2 cellular contexts compared by ENCODE assay signal in genomic region chr10:48605786-48606529, GRCh38.
TF ChIP-seq lines count a peak whose summit lies in the region.

No MANE protein-coding gene starts in this region.

TF ChIP-seq in HEK293, 187 proteins besides CTCF, POLR2A, EP300 and RAD21:
- TF ChIP-seq ZNF580 (tag by site-specific recombination; IDR thresholded peaks at IDR 0.05) (no peak), ZIC2 (tag by site-specific recombination; IDR thresholded peaks at IDR 0.05) (peak; percentile 22; the same call in 1 of the 2 replicates), ZNF654 (tag by site-specific recombination; IDR thresholded peaks at IDR 0.05; ENCODE audit: low read depth) (no peak), ZNF239 (tag by site-specific recombination; IDR thresholded peaks at IDR 0.05) (no peak), ZNF837 (tag by site-specific recombination; IDR thresholded peaks at IDR 0.05) (no peak)
- TF ChIP-seq, protein P1, sequence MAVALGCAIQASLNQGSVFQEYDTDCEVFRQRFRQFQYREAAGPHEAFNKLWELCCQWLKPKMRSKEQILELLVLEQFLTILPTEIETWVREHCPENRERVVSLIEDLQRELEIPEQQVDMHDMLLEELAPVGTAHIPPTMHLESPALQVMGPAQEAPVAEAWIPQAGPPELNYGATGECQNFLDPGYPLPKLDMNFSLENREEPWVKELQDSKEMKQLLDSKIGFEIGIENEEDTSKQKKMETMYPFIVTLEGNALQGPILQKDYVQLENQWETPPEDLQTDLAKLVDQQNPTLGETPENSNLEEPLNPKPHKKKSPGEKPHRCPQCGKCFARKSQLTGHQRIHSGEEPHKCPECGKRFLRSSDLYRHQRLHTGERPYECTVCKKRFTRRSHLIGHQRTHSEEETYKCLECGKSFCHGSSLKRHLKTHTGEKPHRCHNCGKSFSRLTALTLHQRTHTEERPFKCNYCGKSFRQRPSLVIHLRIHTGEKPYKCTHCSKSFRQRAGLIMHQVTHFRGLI (tag by site-specific recombination; IDR thresholded peaks at IDR 0.05) = no peak
TF ChIP-seq in HEK293: peak in this region for 1.

TF ChIP-seq in K562, 482 proteins besides CTCF, POLR2A, EP300 and RAD21:
- TF ChIP-seq, protein P1 (CRISPR knock-in tag; IDR thresholded peaks at IDR 0.05) = no peak
- TF ChIP-seq HOXB6 (CRISPR knock-in tag; IDR thresholded peaks at IDR 0.05; ENCODE audit: borderline replicate concordance) = no peak
- no peak for TF ChIP-seq NCOA1 (IDR thresholded peaks at IDR 0.05; ENCODE audit: low read depth)
- no peak for TF ChIP-seq BMI1 (IDR thresholded peaks at IDR 0.05; ENCODE audit: low read length)
- TF ChIP-seq, protein P2, sequence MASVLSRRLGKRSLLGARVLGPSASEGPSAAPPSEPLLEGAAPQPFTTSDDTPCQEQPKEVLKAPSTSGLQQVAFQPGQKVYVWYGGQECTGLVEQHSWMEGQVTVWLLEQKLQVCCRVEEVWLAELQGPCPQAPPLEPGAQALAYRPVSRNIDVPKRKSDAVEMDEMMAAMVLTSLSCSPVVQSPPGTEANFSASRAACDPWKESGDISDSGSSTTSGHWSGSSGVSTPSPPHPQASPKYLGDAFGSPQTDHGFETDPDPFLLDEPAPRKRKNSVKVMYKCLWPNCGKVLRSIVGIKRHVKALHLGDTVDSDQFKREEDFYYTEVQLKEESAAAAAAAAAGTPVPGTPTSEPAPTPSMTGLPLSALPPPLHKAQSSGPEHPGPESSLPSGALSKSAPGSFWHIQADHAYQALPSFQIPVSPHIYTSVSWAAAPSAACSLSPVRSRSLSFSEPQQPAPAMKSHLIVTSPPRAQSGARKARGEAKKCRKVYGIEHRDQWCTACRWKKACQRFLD (CRISPR knock-in tag; IDR thresholded peaks at IDR 0.05) = no peak
- no peak for TF ChIP-seq FIP1L1 (IDR thresholded peaks at IDR 0.05; ENCODE audit: low read depth, low read length, poor library complexity, severe bottlenecking)
TF ChIP-seq in K562: peak in this region for 0.
